20 cellular contexts compared by ENCODE assay signal in the genomic region with DNA sequence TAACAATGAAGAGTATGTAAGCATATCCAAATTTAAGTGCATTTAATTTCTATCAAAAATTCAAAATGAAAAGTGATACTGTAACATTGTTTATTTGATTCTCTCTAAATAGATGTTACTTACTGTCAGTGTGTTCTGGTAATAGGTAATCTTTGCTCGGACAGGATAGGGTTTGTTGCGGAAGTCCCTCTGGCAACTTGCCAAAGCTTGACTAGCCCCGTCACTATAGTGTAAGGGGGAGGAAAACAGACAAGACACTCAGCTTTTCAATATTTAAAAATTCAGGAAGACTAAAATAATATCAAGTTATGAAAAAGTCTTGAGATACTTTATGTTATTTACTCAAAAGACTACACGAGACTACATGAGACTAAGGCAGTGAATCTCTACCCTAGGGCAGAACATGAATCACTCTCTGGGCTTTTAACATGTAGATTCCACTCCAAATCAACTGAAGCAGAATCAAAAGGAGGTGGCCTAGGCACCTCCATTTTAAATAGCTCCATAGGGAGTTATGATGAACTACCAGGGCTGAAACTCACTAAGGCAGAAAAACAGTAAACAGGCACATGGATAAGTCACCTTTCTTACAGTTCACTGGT. TPM values are rescaled to one million over a fixed set of nuclear protein-coding genes. Genes with fewer than 3 reads are reported as not detected.
DNase-seq lines count a peak whose midpoint lies in the region; ATAC-seq, FAIRE-seq and TF ChIP-seq lines count a peak whose summit lies in the region.
"Had no signal": no experiment of that assay in that cellular context is flagged by ENCODE, and none has a peak within 500 bp of the region (broad histone marks: within the 10 kb centered on the region; RNA-seq: fewer than 3 reads in every experiment).

No MANE protein-coding gene starts in this region.

- no peak for TF ChIP-seq CTCF in testis (IDR thresholded peaks at IDR 0.05)

- H3K36me3 ChIP-seq in testis (ENCODE audit: low read depth, missing control alignments) = no peaks in the 10 kb centered on the region

- WGBS in testis, 2 donors = 70 to 78% methylated on average over 4 of the region's 4 CpGs

- H3K4me3 Mint-ChIP-seq in activated CD4-positive, alpha-beta memory T cell treated with anti-CD3 and anti-CD28 coated beads, Interleukin-2, amount 10 ng/mL, durations not matched to agents 7 days and 5 days = no peak overlapping the region
- no peak overlapping the region for H3K4me3 Mint-ChIP-seq in activated CD4-positive, alpha-beta memory T cell treated with anti-CD3 and anti-CD28 coated beads for 36 hours
- no peak overlapping the region for H3K4me3 Mint-ChIP-seq in activated T-helper 1 cell treated with anti-CD3 and anti-CD28 coated beads, Interleukin-12 subunit alpha, Interleukin-12 subunit beta, Interleukin-2, Interleukin-4 antibody, amounts not matched to agents 30 ng/mL and 10 ng/mL and 1 ng/mL, durations not matched to agents 14 hours and 24 hours and 36 hours
- H3K4me3 Mint-ChIP-seq: endodermal cell had no signal

- intact Hi-C loops in activated CD4-positive, alpha-beta memory T cell treated with anti-CD3 and anti-CD28 coated beads for 36 hours (cut with micrococcal nuclease) = loop anchor here (10.0 kb wide), 1 partner anchor 602 kb away; no protein-coding TSS in a partner anchor
- intact Hi-C loops in activated T-helper 1 cell treated with anti-CD3 and anti-CD28 coated beads, Interleukin-12 subunit alpha, Interleukin-12 subunit beta, Interleukin-2, Interleukin-4 antibody, amounts not matched to agents 30 ng/mL and 10 ng/mL and 1 ng/mL, durations not matched to agents 14 hours and 24 hours and 36 hours (cut with micrococcal nuclease) = loop anchor here (10.0 kb wide), 1 partner anchor 808 kb away; no protein-coding TSS in a partner anchor
- intact Hi-C loops in testis (cut with DNase I; ENCODE audit: low total_unique reads) = no loop called here

- no peak overlapping the region for H3K4me3 ChIP-seq in testis
- H3K4me3 ChIP-seq: suprapubic skin had no signal

- H3K27ac ChIP-seq in testis = no peak overlapping the region
- H3K27ac ChIP-seq: suprapubic skin had no signal

- no peaks in the 10 kb centered on the region for H3K9me3 ChIP-seq in testis
- H3K9me3 ChIP-seq: suprapubic skin had no signal

- H3K36me3 Mint-ChIP-seq in activated CD4-positive, alpha-beta memory T cell treated with anti-CD3 and anti-CD28 coated beads, Interleukin-2, amount 10 ng/mL, durations not matched to agents 7 days and 5 days (ENCODE audit: low read depth) = peaks cover 68% of the 10 kb centered on the region
- H3K36me3 Mint-ChIP-seq in activated CD4-positive, alpha-beta memory T cell treated with anti-CD3 and anti-CD28 coated beads for 36 hours = peaks cover 66% of the 10 kb centered on the region
- H3K36me3 Mint-ChIP-seq in activated T-helper 1 cell treated with anti-CD3 and anti-CD28 coated beads, Interleukin-12 subunit alpha, Interleukin-12 subunit beta, Interleukin-2, Interleukin-4 antibody, amounts not matched to agents 30 ng/mL and 10 ng/mL and 1 ng/mL, durations not matched to agents 14 hours and 24 hours and 36 hours (ENCODE audit: low read depth) = peaks cover 59% of the 10 kb centered on the region

- H3K4me1 Mint-ChIP-seq in activated CD4-positive, alpha-beta memory T cell treated with anti-CD3 and anti-CD28 coated beads, Interleukin-2, amount 10 ng/mL, durations not matched to agents 7 days and 5 days = peaks cover 43% of the 10 kb centered on the region
- H3K4me1 Mint-ChIP-seq in activated CD4-positive, alpha-beta memory T cell treated with anti-CD3 and anti-CD28 coated beads for 36 hours (ENCODE audit: low read depth) = peaks cover 37% of the 10 kb centered on the region
- H3K4me1 Mint-ChIP-seq in activated T-helper 1 cell treated with anti-CD3 and anti-CD28 coated beads, Interleukin-12 subunit alpha, Interleukin-12 subunit beta, Interleukin-2, Interleukin-4 antibody, amounts not matched to agents 30 ng/mL and 10 ng/mL and 1 ng/mL, durations not matched to agents 14 hours and 24 hours and 36 hours (ENCODE audit: low read depth) = peaks cover 67% of the 10 kb centered on the region

- H3K27me3 ChIP-seq in testis = no peaks in the 10 kb centered on the region
- H3K27me3 ChIP-seq: suprapubic skin had no signal

- CTCF ChIA-PET in activated CD4-positive, alpha-beta memory T cell treated with anti-CD3 and anti-CD28 coated beads, Interleukin-2, amount 10 ng/mL, durations not matched to agents 7 days and 5 days (lab: Charles Lee) = interaction anchor here (6.5 kb wide), 1 partner anchor 49 kb away, joined by 31 read pairs; no protein-coding TSS in a partner anchor
- CTCF ChIA-PET in activated CD4-positive, alpha-beta memory T cell treated with anti-CD3 and anti-CD28 coated beads for 36 hours (lab: Charles Lee) = interaction anchor here (1.0 to 5.5 kb wide), 2 partner anchors 49 to 80 kb away, joined by 4 to 32 read pairs; partner anchors contain the start of gene RAX

- no peak for DNase-seq in activated CD4-positive, alpha-beta memory T cell treated with anti-CD3 and anti-CD28 coated beads, Interleukin-2, amount 10 ng/mL, durations not matched to agents 7 days and 5 days
- no peak for DNase-seq in activated CD4-positive, alpha-beta memory T cell treated with anti-CD3 and anti-CD28 coated beads for 36 hours
- no peak for DNase-seq in GM12892 (ENCODE audit: insufficient read length)
- no peak for DNase-seq in activated T-helper 1 cell treated with anti-CD3 and anti-CD28 coated beads, Interleukin-12 subunit alpha, Interleukin-12 subunit beta, Interleukin-2, Interleukin-4 antibody, amounts not matched to agents 30 ng/mL and 10 ng/mL and 1 ng/mL, durations not matched to agents 14 hours and 24 hours and 36 hours (ENCODE audit: low spot score)
- no peak for DNase-seq in left lobe of liver (ENCODE audit: low spot score)
- DNase-seq in AG08395 (ENCODE audit: low spot score) = no peak
- DNase-seq in testis = no peak
- DNase-seq: activated CD4-positive, CD25-positive, alpha-beta regulatory T cell; activated gamma-delta T cell; endodermal cell; KG1; kidney; NCI-H1105; NCI-H446; retina; SHP77 treated with DMSO at 0.1 percent for 48 hours had no signal

- POLR2A ChIA-PET in activated CD4-positive, alpha-beta memory T cell treated with anti-CD3 and anti-CD28 coated beads, Interleukin-2, amount 10 ng/mL, durations not matched to agents 7 days and 5 days (lab: Charles Lee) = no interaction called here
- POLR2A ChIA-PET in activated CD4-positive, alpha-beta memory T cell treated with anti-CD3 and anti-CD28 coated beads for 36 hours (lab: Charles Lee) = interaction anchor here (1.4 kb wide), 1 partner anchor 14 kb away, joined by 3 read pairs; no protein-coding TSS in a partner anchor

- peak; percentile 30 for FAIRE-seq in GM12892 (lab: Jason Lieb, UNC)
- FAIRE-seq: kidney had no signal

- no peak for TF ChIP-seq POLR2A in GM12892 (IDR thresholded peaks at IDR 0.05; ENCODE audit: low read depth, low read length)
- TF ChIP-seq POLR2A in testis (IDR thresholded peaks at IDR 0.05) = no peak

- no peaks in the 10 kb centered on the region for H3K9me3 Mint-ChIP-seq in activated CD4-positive, alpha-beta memory T cell treated with anti-CD3 and anti-CD28 coated beads, Interleukin-2, amount 10 ng/mL, durations not matched to agents 7 days and 5 days
- H3K9me3 Mint-ChIP-seq in activated CD4-positive, alpha-beta memory T cell treated with anti-CD3 and anti-CD28 coated beads for 36 hours = no peaks in the 10 kb centered on the region
- H3K9me3 Mint-ChIP-seq in activated T-helper 1 cell treated with anti-CD3 and anti-CD28 coated beads, Interleukin-12 subunit alpha, Interleukin-12 subunit beta, Interleukin-2, Interleukin-4 antibody, amounts not matched to agents 30 ng/mL and 10 ng/mL and 1 ng/mL, durations not matched to agents 14 hours and 24 hours and 36 hours = no peaks in the 10 kb centered on the region
- H3K9me3 Mint-ChIP-seq: endodermal cell had no signal

- ATAC-seq in left lobe of liver (peak; percentile 25), GM21447 (IDR thresholded peaks at IDR 0.05; ENCODE audit: unreplicated experiment) (no peak)
- ATAC-seq: HCT116 had no signal

- no peaks in the 10 kb centered on the region for H3K27me3 Mint-ChIP-seq in activated CD4-positive, alpha-beta memory T cell treated with anti-CD3 and anti-CD28 coated beads, Interleukin-2, amount 10 ng/mL, durations not matched to agents 7 days and 5 days
- H3K27me3 Mint-ChIP-seq in activated CD4-positive, alpha-beta memory T cell treated with anti-CD3 and anti-CD28 coated beads for 36 hours = no peaks in the 10 kb centered on the region
- no peaks in the 10 kb centered on the region for H3K27me3 Mint-ChIP-seq in activated T-helper 1 cell treated with anti-CD3 and anti-CD28 coated beads, Interleukin-12 subunit alpha, Interleukin-12 subunit beta, Interleukin-2, Interleukin-4 antibody, amounts not matched to agents 30 ng/mL and 10 ng/mL and 1 ng/mL, durations not matched to agents 14 hours and 24 hours and 36 hours (ENCODE audit: insufficient read depth)

- peaks cover 13% of the 10 kb centered on the region for H3K4me1 ChIP-seq in testis

- peak overlapping the region; percentile 11 for H3K27ac Mint-ChIP-seq in activated CD4-positive, alpha-beta memory T cell treated with anti-CD3 and anti-CD28 coated beads, Interleukin-2, amount 10 ng/mL, durations not matched to agents 7 days and 5 days
- no peak overlapping the region for H3K27ac Mint-ChIP-seq in activated CD4-positive, alpha-beta memory T cell treated with anti-CD3 and anti-CD28 coated beads for 36 hours
- H3K27ac Mint-ChIP-seq in activated T-helper 1 cell treated with anti-CD3 and anti-CD28 coated beads, Interleukin-12 subunit alpha, Interleukin-12 subunit beta, Interleukin-2, Interleukin-4 antibody, amounts not matched to agents 30 ng/mL and 10 ng/mL and 1 ng/mL, durations not matched to agents 14 hours and 24 hours and 36 hours = peak overlapping the region; percentile 29

RNA-seq across cellular contexts. Expression of gene LMAN1, which starts 5.9 kb away (rescaled TPM):
- 100 to 1,000 TPM; 102 to 104 TPM for total RNA-seq in activated CD4-positive, alpha-beta memory T cell treated with anti-CD3 and anti-CD28 coated beads, Interleukin-2, amount 10 ng/mL, durations not matched to agents 7 days and 5 days
- total RNA-seq in activated CD4-positive, alpha-beta memory T cell treated with anti-CD3 and anti-CD28 coated beads for 36 hours = 100 to 1,000 TPM; 155 to 158 TPM
- 66.2 TPM for polyA plus RNA-seq in GM12892 (2012; ENCODE audit: missing spikeins)
- total RNA-seq in activated T-helper 1 cell treated with anti-CD3 and anti-CD28 coated beads, Interleukin-12 subunit alpha, Interleukin-12 subunit beta, Interleukin-2, Interleukin-4 antibody, amounts not matched to agents 30 ng/mL and 10 ng/mL and 1 ng/mL, durations not matched to agents 14 hours and 24 hours and 36 hours = 147 and 175 TPM in 2 replicates
- total RNA-seq in left lobe of liver (118 TPM), testis (10 to 100 TPM; 72.9 to 98.9 TPM)
- 35.3 TPM for polyA plus RNA-seq in testis (ENCODE audit: insufficient read depth, low read depth, low replicate concordance)

RNA-seq across cellular contexts. Expression of gene CPLX4, which starts 34.7 kb away (rescaled TPM):
- not detected for total RNA-seq in activated CD4-positive, alpha-beta memory T cell treated with anti-CD3 and anti-CD28 coated beads, Interleukin-2, amount 10 ng/mL, durations not matched to agents 7 days and 5 days
- total RNA-seq in activated CD4-positive, alpha-beta memory T cell treated with anti-CD3 and anti-CD28 coated beads for 36 hours = not detected
- polyA plus RNA-seq in GM12892 (2012; ENCODE audit: missing spikeins) = not detected
- total RNA-seq in activated T-helper 1 cell treated with anti-CD3 and anti-CD28 coated beads, Interleukin-12 subunit alpha, Interleukin-12 subunit beta, Interleukin-2, Interleukin-4 antibody, amounts not matched to agents 30 ng/mL and 10 ng/mL and 1 ng/mL, durations not matched to agents 14 hours and 24 hours and 36 hours = not detected in 2 replicates
- total RNA-seq in left lobe of liver (not detected), testis (under 1 TPM; 0.31 to 0.55 TPM)
- 0.26 TPM for polyA plus RNA-seq in testis (ENCODE audit: insufficient read depth, low read depth, low replicate concordance)
- total RNA-seq: Daoy, endodermal cell, kidney, suprapubic skin had no signal
